Comparison of ENCODE assay signal across 1 cellular context in the genomic region with DNA sequence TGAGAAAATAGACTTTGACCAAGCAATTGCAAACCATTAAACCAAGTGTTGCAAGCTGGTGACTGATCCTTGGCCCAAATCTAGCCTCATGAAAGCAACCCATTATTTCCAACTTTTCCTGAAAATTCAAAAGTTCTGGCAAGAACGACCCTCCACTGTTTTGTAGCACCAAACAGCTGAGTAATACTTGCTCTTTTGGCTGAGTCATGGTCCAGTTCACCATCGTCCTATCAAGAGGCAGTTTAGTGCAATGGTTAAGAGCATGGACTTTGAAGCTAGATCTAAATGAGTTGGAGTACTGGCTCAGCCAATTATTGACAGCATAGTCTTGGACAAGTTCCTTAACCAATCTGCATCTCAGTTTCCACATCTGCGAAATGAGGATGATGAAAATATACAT.
TF ChIP-seq lines count a peak whose summit lies in the region.

No MANE protein-coding gene starts in this region.

TF ChIP-seq in HepG2, 621 proteins besides CTCF, POLR2A, EP300 and RAD21 (continued from another document):
- TF ChIP-seq NBN (conservative IDR thresholded peaks at IDR 0.05) (no peak), HNRNPLL (IDR thresholded peaks at IDR 0.05; ENCODE audit: low read depth, low read length, poor library complexity, severe bottlenecking) (no peak), MXI1 (IDR thresholded peaks at IDR 0.05; ENCODE audit: borderline replicate concordance, low read depth, low read length) (no peak), PHF20 (CRISPR knock-in tag; IDR thresholded peaks at IDR 0.05) (0 out of 2 replicates have a peak, but pooled peaks have one; percentile 21), ZNF207 (IDR thresholded peaks at IDR 0.05; ENCODE audit: borderline replicate concordance) (no peak), TCF7 (IDR thresholded peaks at IDR 0.05; ENCODE audit: low read depth) (no peak), MAFK (conservative IDR thresholded peaks at IDR 0.05 in 1 of 2, IDR thresholded peaks at IDR 0.05 in 1 of 2; ENCODE audit: low read length in 2 of 2) (0 out of 4 replicates have a peak, but pooled peaks of 1 of the 2 experiments have one; percentile 8), SRSF4 (IDR thresholded peaks at IDR 0.05; ENCODE audit: low read depth, low read length, poor library complexity, severe bottlenecking) (no peak), CHD4 (IDR thresholded peaks at IDR 0.05; ENCODE audit: borderline replicate concordance, low read length) (no peak), ZNF564 (CRISPR knock-in tag; IDR thresholded peaks at IDR 0.05) (no peak), NR2F2 (IDR thresholded peaks at IDR 0.05; ENCODE audit: borderline replicate concordance, low read depth) (no peak), TGIF2 (CRISPR knock-in tag; IDR thresholded peaks at IDR 0.05) (no peak), ZNF331 (CRISPR knock-in tag; IDR thresholded peaks at IDR 0.05) (no peak), ZNF7 (CRISPR knock-in tag; IDR thresholded peaks at IDR 0.05) (no peak), ZNF678 (CRISPR knock-in tag; IDR thresholded peaks at IDR 0.05) (no peak), MAFG (CRISPR knock-in tag; IDR thresholded peaks at IDR 0.05) (0 out of 2 replicates have a peak, but pooled peaks have one; percentile 31), HHEX (CRISPR knock-in tag; IDR thresholded peaks at IDR 0.05) (no peak), TCF7L2 (IDR thresholded peaks at IDR 0.05; ENCODE audit: low read depth, low read length) (no peak), RCOR2 (CRISPR knock-in tag; IDR thresholded peaks at IDR 0.05) (no peak), ZNF850 (CRISPR knock-in tag; conservative IDR thresholded peaks at IDR 0.05) (no peak), ZSCAN22 (CRISPR knock-in tag; IDR thresholded peaks at IDR 0.05) (no peak), ZNF274 (CRISPR knock-in tag; IDR thresholded peaks at IDR 0.05) (no peak), IRX3 (CRISPR knock-in tag; IDR thresholded peaks at IDR 0.05; ENCODE audit: borderline replicate concordance, low read depth) (no peak), ZNF768 (CRISPR knock-in tag; IDR thresholded peaks at IDR 0.05) (no peak), ZNF558 (CRISPR knock-in tag; IDR thresholded peaks at IDR 0.05; ENCODE audit: borderline replicate concordance) (peak; percentile 37; the same call in 1 of the 2 replicates)
- TF ChIP-seq, protein P1, sequence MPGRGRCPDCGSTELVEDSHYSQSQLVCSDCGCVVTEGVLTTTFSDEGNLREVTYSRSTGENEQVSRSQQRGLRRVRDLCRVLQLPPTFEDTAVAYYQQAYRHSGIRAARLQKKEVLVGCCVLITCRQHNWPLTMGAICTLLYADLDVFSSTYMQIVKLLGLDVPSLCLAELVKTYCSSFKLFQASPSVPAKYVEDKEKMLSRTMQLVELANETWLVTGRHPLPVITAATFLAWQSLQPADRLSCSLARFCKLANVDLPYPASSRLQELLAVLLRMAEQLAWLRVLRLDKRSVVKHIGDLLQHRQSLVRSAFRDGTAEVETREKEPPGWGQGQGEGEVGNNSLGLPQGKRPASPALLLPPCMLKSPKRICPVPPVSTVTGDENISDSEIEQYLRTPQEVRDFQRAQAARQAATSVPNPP (CRISPR knock-in tag; IDR thresholded peaks at IDR 0.05): no peak
- TF ChIP-seq, protein P2, sequence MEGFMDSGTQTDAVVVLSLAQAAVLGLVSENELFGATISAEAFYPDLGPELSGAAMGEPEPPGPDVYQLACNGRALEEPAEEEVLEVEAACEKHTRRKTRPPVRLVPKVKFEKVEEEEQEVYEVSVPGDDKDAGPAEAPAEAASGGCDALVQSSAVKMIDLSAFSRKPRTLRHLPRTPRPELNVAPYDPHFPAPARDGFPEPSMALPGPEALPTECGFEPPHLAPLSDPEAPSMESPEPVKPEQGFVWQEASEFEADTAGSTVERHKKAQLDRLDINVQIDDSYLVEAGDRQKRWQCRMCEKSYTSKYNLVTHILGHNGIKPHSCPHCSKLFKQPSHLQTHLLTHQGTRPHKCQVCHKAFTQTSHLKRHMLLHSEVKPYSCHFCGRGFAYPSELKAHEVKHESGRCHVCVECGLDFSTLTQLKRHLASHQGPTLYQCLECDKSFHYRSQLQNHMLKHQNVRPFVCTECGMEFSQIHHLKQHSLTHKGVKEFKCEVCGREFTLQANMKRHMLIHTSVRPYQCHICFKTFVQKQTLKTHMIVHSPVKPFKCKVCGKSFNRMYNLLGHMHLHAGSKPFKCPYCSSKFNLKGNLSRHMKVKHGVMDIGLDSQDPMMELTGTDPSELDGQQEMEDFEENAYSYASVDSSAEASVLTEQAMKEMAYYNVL (CRISPR knock-in tag; IDR thresholded peaks at IDR 0.05; ENCODE audit: borderline replicate concordance): no peak
- TF ChIP-seq, protein P3, sequence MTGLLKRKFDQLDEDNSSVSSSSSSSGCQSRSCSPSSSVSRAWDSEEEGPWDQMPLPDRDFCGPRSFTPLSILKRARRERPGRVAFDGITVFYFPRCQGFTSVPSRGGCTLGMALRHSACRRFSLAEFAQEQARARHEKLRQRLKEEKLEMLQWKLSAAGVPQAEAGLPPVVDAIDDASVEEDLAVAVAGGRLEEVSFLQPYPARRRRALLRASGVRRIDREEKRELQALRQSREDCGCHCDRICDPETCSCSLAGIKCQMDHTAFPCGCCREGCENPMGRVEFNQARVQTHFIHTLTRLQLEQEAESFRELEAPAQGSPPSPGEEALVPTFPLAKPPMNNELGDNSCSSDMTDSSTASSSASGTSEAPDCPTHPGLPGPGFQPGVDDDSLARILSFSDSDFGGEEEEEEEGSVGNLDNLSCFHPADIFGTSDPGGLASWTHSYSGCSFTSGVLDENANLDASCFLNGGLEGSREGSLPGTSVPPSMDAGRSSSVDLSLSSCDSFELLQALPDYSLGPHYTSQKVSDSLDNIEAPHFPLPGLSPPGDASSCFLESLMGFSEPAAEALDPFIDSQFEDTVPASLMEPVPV (CRISPR knock-in tag; IDR thresholded peaks at IDR 0.05): no peak
- TF ChIP-seq, protein P4, sequence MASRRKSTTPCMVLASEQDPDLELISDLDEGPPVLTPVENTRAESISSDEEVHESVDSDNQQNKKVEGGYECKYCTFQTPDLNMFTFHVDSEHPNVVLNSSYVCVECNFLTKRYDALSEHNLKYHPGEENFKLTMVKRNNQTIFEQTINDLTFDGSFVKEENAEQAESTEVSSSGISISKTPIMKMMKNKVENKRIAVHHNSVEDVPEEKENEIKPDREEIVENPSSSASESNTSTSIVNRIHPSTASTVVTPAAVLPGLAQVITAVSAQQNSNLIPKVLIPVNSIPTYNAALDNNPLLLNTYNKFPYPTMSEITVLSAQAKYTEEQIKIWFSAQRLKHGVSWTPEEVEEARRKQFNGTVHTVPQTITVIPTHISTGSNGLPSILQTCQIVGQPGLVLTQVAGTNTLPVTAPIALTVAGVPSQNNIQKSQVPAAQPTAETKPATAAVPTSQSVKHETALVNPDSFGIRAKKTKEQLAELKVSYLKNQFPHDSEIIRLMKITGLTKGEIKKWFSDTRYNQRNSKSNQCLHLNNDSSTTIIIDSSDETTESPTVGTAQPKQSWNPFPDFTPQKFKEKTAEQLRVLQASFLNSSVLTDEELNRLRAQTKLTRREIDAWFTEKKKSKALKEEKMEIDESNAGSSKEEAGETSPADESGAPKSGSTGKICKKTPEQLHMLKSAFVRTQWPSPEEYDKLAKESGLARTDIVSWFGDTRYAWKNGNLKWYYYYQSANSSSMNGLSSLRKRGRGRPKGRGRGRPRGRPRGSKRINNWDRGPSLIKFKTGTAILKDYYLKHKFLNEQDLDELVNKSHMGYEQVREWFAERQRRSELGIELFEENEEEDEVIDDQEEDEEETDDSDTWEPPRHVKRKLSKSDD (CRISPR knock-in tag; IDR thresholded peaks at IDR 0.05; ENCODE audit: low read depth): no peak
TF ChIP-seq in HepG2: peak in this region for 6.
